ENCODE assay signal across 14 cellular contexts in the genomic region with DNA sequence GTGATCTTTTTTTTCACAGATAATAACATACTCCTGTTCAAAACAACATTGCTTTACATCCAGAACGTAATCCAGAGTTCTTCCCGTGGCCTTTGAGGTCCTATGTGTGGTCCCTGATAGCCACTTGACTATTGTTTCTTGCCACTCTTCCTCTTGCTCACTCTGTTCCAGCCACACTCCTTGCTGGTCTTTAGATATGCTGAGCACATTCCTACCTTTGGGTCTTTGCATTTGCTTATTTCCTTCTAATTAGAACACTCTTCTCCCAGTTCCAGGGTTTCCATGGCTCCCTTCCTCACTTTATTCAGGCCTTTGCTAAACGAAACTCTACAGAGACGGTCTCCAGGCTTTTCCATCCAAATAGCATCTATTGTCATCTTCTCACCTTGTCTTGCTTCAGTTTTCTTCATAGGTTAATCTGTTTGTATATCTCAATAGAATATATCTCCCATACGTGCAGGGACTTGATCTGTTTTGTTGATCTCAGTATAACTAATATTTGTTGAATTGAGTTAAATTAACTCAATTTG. TPM values are rescaled to one million over a fixed set of nuclear protein-coding genes. Genes with fewer than 3 reads are reported as not detected.
DNase-seq lines count a peak whose midpoint lies in the region; ATAC-seq and TF ChIP-seq lines count a peak whose summit lies in the region.
"Had no signal": no experiment of that assay in that cellular context is flagged by ENCODE, and none has a peak within 500 bp of the region (broad histone marks: within the 10 kb centered on the region; RNA-seq: fewer than 3 reads in every experiment).

No MANE protein-coding gene starts in this region.

- in situ Hi-C loops in GM23248 (cut with MboI) = no loop called here

- no peaks in the 10 kb centered on the region for H4K20me1 ChIP-seq in GM23248 (ENCODE audit: insufficient read depth)

- ATAC-seq in psoas muscle = no peak

- no peak overlapping the region for H3K4me3 ChIP-seq in GM23248
- no peak overlapping the region for H3K4me3 ChIP-seq in NT2/D1 (ENCODE audit: insufficient read length, low read depth)
- H3K4me3 ChIP-seq in psoas muscle = no peak overlapping the region
- H3K4me3 ChIP-seq: SJCRH30 had no signal

- H3K9ac ChIP-seq in GM23248 (no peak overlapping the region), NT2/D1 (ENCODE audit: insufficient read length, low read depth) (no peak overlapping the region)

- peaks cover 44% of the 10 kb centered on the region for H3K79me2 ChIP-seq in GM23248 (ENCODE audit: insufficient read depth)

- H3K27ac Mint-ChIP-seq in endothelial cell (ENCODE audit: unreplicated experiment) = peak overlapping the region; percentile 8
- H3K27ac Mint-ChIP-seq: B cell; CD4-positive, alpha-beta T cell had no signal

- H3K27ac ChIP-seq in GM23248 = peak overlapping the region; percentile 74; the same call in 1 of the 2 replicates
- peak overlapping the region; percentile 62 for H3K27ac ChIP-seq in psoas muscle
- H3K27ac ChIP-seq: SJCRH30 had no signal

- no peaks in the 10 kb centered on the region for H3K27me3 ChIP-seq in GM23248 (replicated peaks; ENCODE audit: insufficient read depth)
- no peaks in the 10 kb centered on the region for H3K27me3 ChIP-seq in NT2/D1 (ENCODE audit: insufficient read depth, insufficient read length)
- H3K27me3 ChIP-seq in psoas muscle (ENCODE audit: insufficient read depth in 3 of 3, low read length in 2 of 3) = no peaks in the 10 kb centered on the region
- H3K27me3 ChIP-seq: SJCRH30 had no signal

- DNase-seq in GM23248 (no peak), NT2/D1 (ENCODE audit: low read depth, low spot score) (peak; percentile 38), endothelial cell (ENCODE audit: low spot score) (no peak), psoas muscle (no peak), T-helper 1 cell (no peak), 8988T (no peak)
- no peak for DNase-seq in stimulated activated CD4-positive, alpha-beta T cell treated with anti-CD3 and anti-CD28 coated beads, Interleukin-12 subunit alpha, Interleukin-12 subunit beta, amount 100 ng/mL, for 4 hours
- DNase-seq: CD4-positive, alpha-beta T cell; H7; NCI-H1417; NCI-H446 treated with DMSO at 0.1 percent for 48 hours; NK-92 treated with Interleukin-12 subunit alpha and Interleukin-12 subunit beta, amount 100 ng/mL, for 24 hours had no signal

- H3K4me3 Mint-ChIP-seq in endothelial cell (ENCODE audit: unreplicated experiment) = no peak overlapping the region
- H3K4me3 Mint-ChIP-seq: B cell; CD4-positive, alpha-beta T cell had no signal

- peaks cover 1% of the 10 kb centered on the region for H3K27me3 Mint-ChIP-seq in endothelial cell (ENCODE audit: unreplicated experiment)
- H3K27me3 Mint-ChIP-seq: B cell; CD4-positive, alpha-beta T cell had no signal

- TF ChIP-seq CTCF in endothelial cell (IDR thresholded peaks at IDR 0.05; ENCODE audit: unreplicated experiment) (no peak), psoas muscle (IDR thresholded peaks at IDR 0.05) (no peak)

- H3K9me3 Mint-ChIP-seq in endothelial cell (ENCODE audit: unreplicated experiment) = no peaks in the 10 kb centered on the region
- H3K9me3 Mint-ChIP-seq: CD4-positive, alpha-beta T cell had no signal

- WGBS in GM23248 (ENCODE audit: low coverage in 1 of 2, low lambda C conversion rate in 2 of 2, missing lambda C conversion rate in 2 of 2), 2 experiments = 99% methylated on average over 5 of the region's 5 CpGs
- 89 to 95% (median 95%) methylated on average over 5 of the region's 5 CpGs for WGBS in psoas muscle, 3 donors

- H3K9me2 ChIP-seq in GM23248 (ENCODE audit: insufficient read depth) = no peaks in the 10 kb centered on the region

- H3K4me1 Mint-ChIP-seq in endothelial cell (ENCODE audit: unreplicated experiment) = no peaks in the 10 kb centered on the region
- H3K4me1 Mint-ChIP-seq: B cell had no signal

- H3K36me3 Mint-ChIP-seq in endothelial cell (ENCODE audit: low read depth, unreplicated experiment) = peaks cover 30% of the 10 kb centered on the region

- H2AFZ ChIP-seq in GM23248 = no peak overlapping the region

- no peak overlapping the region for H3K4me2 ChIP-seq in GM23248 (ENCODE audit: unreplicated experiment)

- intact Hi-C loops in psoas muscle (cut with DNase I) = loop anchor here in 1 of 2 donors (5.0 kb wide), 1 partner anchor 228 kb away; no protein-coding TSS in a partner anchor

- peaks cover 10% of the 10 kb centered on the region; the same call in 1 of the 2 replicates for H3F3A ChIP-seq in GM23248 (ENCODE audit: insufficient read depth)

- H3K4me1 ChIP-seq in GM23248 (ENCODE audit: insufficient read depth) (peaks cover 39% of the 10 kb centered on the region), NT2/D1 (ENCODE audit: insufficient read depth, insufficient read length) (no peaks in the 10 kb centered on the region), psoas muscle (peaks cover 26% of the 10 kb centered on the region)

- H3K36me3 ChIP-seq in GM23248 (ENCODE audit: low read depth) (peaks cover 13% of the 10 kb centered on the region; the same call in 1 of the 2 replicates), NT2/D1 (ENCODE audit: insufficient read depth, insufficient read length, low read length) (peaks cover 62% of the 10 kb centered on the region), psoas muscle (ENCODE audit: insufficient read depth in 1 of 2, low read depth in 1 of 2) (peaks cover 3 to 82% of the 10 kb centered on the region in 2 donors)

- H3K9me3 ChIP-seq in GM23248 (ENCODE audit: low read depth) = no peaks in the 10 kb centered on the region
- H3K9me3 ChIP-seq in NT2/D1 (ENCODE audit: insufficient read depth, low read length) = no peaks in the 10 kb centered on the region
- no peaks in the 10 kb centered on the region for H3K9me3 ChIP-seq in psoas muscle
- H3K9me3 ChIP-seq: SJCRH30 had no signal

RNA-seq across cellular contexts. Expression of a gene that starts 59.9 kb away (rescaled TPM):
- total RNA-seq in GM23248 (2014; rRNA removed; shearing (Covaris generic)) = 61.5 and 66.5 TPM in 2 replicates
- polyA plus RNA-seq in GM23248 (2016; fragmentation: Nextera tagmentation; extraction: Ambion mirVana) (47.1 and 48.6 TPM in 2 replicates), psoas muscle (10 to 100 TPM; 13.5 to 33.4 (median 21.9) TPM)
- total RNA-seq in endothelial cell (ENCODE audit: unreplicated experiment) (163 TPM), psoas muscle (100 to 1,000 TPM in 1 of 4 donors, 10 to 100 TPM in 3; 25.3 to 136 (median 46.4) TPM)
